ENCODE assay signal across 8 cellular contexts in genomic region chr3:18425641-18426403, GRCh38. TPM values are rescaled to one million over a fixed set of nuclear protein-coding genes. Genes with fewer than 3 reads are reported as not detected.
A peak's percentile ranks its signal among the peaks of the same experiment; 100 is the strongest.
DNase-seq lines count a peak whose midpoint lies in the region; ATAC-seq and TF ChIP-seq lines count a peak whose summit lies in the region.

No MANE protein-coding gene starts in this region.

- peak overlapping the region; percentile 59 to 66 for H3K9ac ChIP-seq in duodenal mucosa (ENCODE audit: low read depth in 1 of 2, low read length in 2 of 2)

- H3K36me3 ChIP-seq in duodenal mucosa (ENCODE audit: control insufficient read depth in 1 of 2, insufficient read depth in 2 of 2, low read length in 2 of 2), result no peaks in the 10 kb centered on the region

- H3K4me1 ChIP-seq in duodenal mucosa (ENCODE audit: control insufficient read depth in 1 of 2, insufficient read depth in 2 of 2, low read length in 2 of 2), result peaks cover 10 to 21% of the 10 kb centered on the region in 2 donors

- peaks cover 37% of the 10 kb centered on the region for H3K4me1 Mint-ChIP-seq in mesothelial cell of epicardium

- peak overlapping the region; percentile 92 to 96 for H3K4me3 ChIP-seq in duodenal mucosa (ENCODE audit: low read depth in 1 of 2, low read length in 2 of 2)

- in situ Hi-C loops in GM13977 (cut with MboI; ENCODE audit: low pct_unique_long_range_greater_than_20kb, low sequenced_read_pairs, unreplicated experiment), result no loop called here

- no peaks in the 10 kb centered on the region for H3K27me3 ChIP-seq in duodenal mucosa (ENCODE audit: control insufficient read depth in 1 of 2, insufficient read depth in 2 of 2, low read length in 2 of 2)

- ATAC-seq in GM21619 (IDR thresholded peaks at IDR 0.05; ENCODE audit: unreplicated experiment), result no peak

- DNase-seq in GM13977 (ENCODE audit: low spot score), result peak; percentile 16
- DNase-seq in NCI-H187 treated with DMSO at 0.1 percent for 48 hours (lab: John Stamatoyannopoulos, UW), result peak; percentile 3
- DNase-seq in activated CD4-positive, alpha-beta T cell treated with anti-CD3 and anti-CD28 coated beads for 4 hours, result peak; percentile 82 to 87
- DNase-seq in mesothelial cell of epicardium (ENCODE audit: low spot score in 2 of 2, unreplicated experiment in 2 of 2), result peak; percentile 64 to 79
- peak; percentile 56 to 68 for DNase-seq in stimulated activated CD8-positive, alpha-beta memory T cell treated with anti-CD3 and anti-CD28 coated beads, Interleukin-2, amount 100 ng/mL, for 48 hours (ENCODE audit: low read depth in 2 of 2)
- DNase-seq in putamen (ENCODE audit: low spot score), result no peak

- TF ChIP-seq CTCF in GM13977 (IDR thresholded peaks at IDR 0.05; ENCODE audit: extremely low read depth, insufficient read depth, missing control alignments), result no peak
- TF ChIP-seq CTCF in mesothelial cell of epicardium (IDR thresholded peaks at IDR 0.05; ENCODE audit: unreplicated experiment), result no peak

- peaks cover 3% of the 10 kb centered on the region for H3K36me3 Mint-ChIP-seq in mesothelial cell of epicardium

- H3K4me3 Mint-ChIP-seq in mesothelial cell of epicardium, result peak overlapping the region; percentile 85

- no peaks in the 10 kb centered on the region for H3K9me3 Mint-ChIP-seq in mesothelial cell of epicardium

- H3K9me3 ChIP-seq in duodenal mucosa (ENCODE audit: control insufficient read depth in 1 of 2, low read length in 2 of 2), result no peaks in the 10 kb centered on the region

- peak overlapping the region; percentile 98 for H3K27ac Mint-ChIP-seq in mesothelial cell of epicardium

- peak overlapping the region; percentile 67 for H3K27ac ChIP-seq in duodenal mucosa (ENCODE audit: low read depth, low read length)

- H3K27me3 Mint-ChIP-seq in mesothelial cell of epicardium (ENCODE audit: low read depth), result no peaks in the 10 kb centered on the region

RNA-seq across cellular contexts. Expression of gene SATB1, which starts 0.7 kb away (rescaled TPM):
- 72.6 to 81.4 TPM (median 76.7 TPM) in 3 replicates for total RNA-seq in mesothelial cell of epicardium
